In genomic region chr1:119438761-119439160, GRCh38 we compare ENCODE assay signal across 13 cellular contexts. TPM values are rescaled to one million over a fixed set of nuclear protein-coding genes. Genes with fewer than 3 reads are reported as not detected.
"Had no signal": no experiment of that assay in that cellular context is flagged by ENCODE, and none has a peak within 500 bp of the region (broad histone marks: within the 10 kb centered on the region; RNA-seq: fewer than 3 reads in every experiment).

No MANE protein-coding gene starts in this region.

- H3K4me3 ChIP-seq: GM23248, HAP-1 had no signal

- DNase-seq: GM23248, GOT3, H7, HFFc6, KBM-7 had no signal

- H3K4me2 ChIP-seq: KMS-11 had no signal

- H3K4me1 ChIP-seq: HAP-1 had no signal

- ATAC-seq: HCT116, HepG2 had no signal

- H3K9me3 ChIP-seq: HAP-1 had no signal

- H3K36me3 ChIP-seq: HAP-1 had no signal

- H3K27ac ChIP-seq: GM23248, HL-60, KMS-11 had no signal

- H3K9ac ChIP-seq: GM23248, KMS-11 had no signal

RNA-seq across cellular contexts. Expression of gene HSD3B2, which starts 23.8 kb away (rescaled TPM):
- total RNA-seq: GM23248, H4, HepG2, HFFc6, HT1080 had no signal
- polyA plus RNA-seq: GM23248, IgD-negative memory B cell had no signal
